7 cellular contexts compared by ENCODE assay signal in the genomic region with DNA sequence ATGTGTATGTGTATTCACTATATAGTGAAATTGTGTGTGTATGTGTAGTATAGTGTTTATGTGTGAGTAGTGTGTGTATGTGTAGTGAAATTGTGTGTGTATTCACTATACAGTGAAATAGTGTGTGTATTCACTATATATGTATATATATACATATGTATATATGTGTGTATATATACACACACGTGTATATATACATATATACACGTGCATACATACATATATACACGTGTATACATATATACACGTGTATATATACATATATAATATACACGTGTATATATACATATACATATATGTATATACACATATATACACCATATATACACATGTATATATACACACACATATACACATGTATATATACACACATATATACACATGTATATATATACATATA.
"Had no signal": no experiment of that assay in that cellular context is flagged by ENCODE, and none has a peak within 500 bp of the region (broad histone marks: within the 10 kb centered on the region; RNA-seq: fewer than 3 reads in every experiment).

No MANE protein-coding gene starts in this region.

- H3K27ac Mint-ChIP-seq: IgD-negative memory B cell had no signal

- H3K36me3 Mint-ChIP-seq: IgD-negative memory B cell had no signal

- H3K4me3 ChIP-seq: K562 had no signal

- H3K27me3 Mint-ChIP-seq: IgD-negative memory B cell had no signal

- ATAC-seq: K562 had no signal

- H3K4me1 Mint-ChIP-seq: IgD-negative memory B cell had no signal

- H3K4me3 Mint-ChIP-seq: IgD-negative memory B cell had no signal

- H3K27ac ChIP-seq: HL-60 had no signal

- FAIRE-seq: HTR-8/SVneo, K562 had no signal

- DNase-seq: IMR-90, KBM-7, KG1 had no signal
